22 cellular contexts compared by ENCODE assay signal in the genomic region with DNA sequence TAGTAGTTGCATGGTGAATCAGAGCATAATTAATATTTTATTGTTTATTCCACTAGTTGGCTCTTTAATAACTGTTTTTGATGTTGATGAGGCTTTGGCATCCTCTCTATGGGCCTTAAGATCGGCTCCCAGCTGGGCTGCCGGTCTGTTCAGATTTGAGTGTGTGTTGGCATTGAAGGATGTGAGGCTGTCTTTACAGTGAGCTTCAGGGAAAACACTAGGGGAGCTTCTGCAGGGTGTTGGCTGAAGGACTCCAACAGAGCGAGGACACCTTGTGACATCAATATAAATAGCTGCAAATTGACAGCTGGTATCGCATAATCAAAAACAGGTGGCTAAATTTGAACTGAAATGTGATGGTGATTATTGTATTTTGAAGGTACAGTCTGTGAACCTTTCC.
A peak's percentile ranks its signal among the peaks of the same experiment; 100 is the strongest.
DNase-seq lines count a peak whose midpoint lies in the region; TF ChIP-seq lines count a peak whose summit lies in the region.
"Had no signal": no experiment of that assay in that cellular context is flagged by ENCODE, and none has a peak within 500 bp of the region (broad histone marks: within the 10 kb centered on the region; RNA-seq: fewer than 3 reads in every experiment).

No MANE protein-coding gene starts in this region.

- H4K20me1 ChIP-seq in H9 (ENCODE audit: control insufficient read depth, insufficient read depth, insufficient read length), result no peaks in the 10 kb centered on the region

- no peaks in the 10 kb centered on the region for H3K79me1 ChIP-seq in H9 (ENCODE audit: insufficient read depth, low read depth, low read length, poor library complexity, severe bottlenecking)

- H3K9me3 ChIP-seq in H9 (ENCODE audit: control insufficient read depth, low read depth, low read length), result no peaks in the 10 kb centered on the region
- H3K9me3 ChIP-seq: BE2C, SJSA1 had no signal

- H3K27ac ChIP-seq in H9 (ENCODE audit: insufficient read length, low read depth, low read length), result no peak overlapping the region
- H3K27ac ChIP-seq: SJSA1 had no signal

- H3K4me3 Mint-ChIP-seq in H9, result no peak overlapping the region
- no peak overlapping the region for H3K4me3 Mint-ChIP-seq in activated CD4-positive, alpha-beta memory T cell treated with anti-CD3 and anti-CD28 coated beads for 36 hours
- H3K4me3 Mint-ChIP-seq: activated T-cell treated with anti-CD3 and anti-CD28 coated beads, Interleukin-2, amount 50 U/mL, for 72 hours; CD8-positive, alpha-beta memory T cell; dendritic cell treated with granulocyte-macrophage colony-stimulating factor and Interleukin-4, amounts not matched to agents 40 ng/mL and 50 ng/mL, for 4 days; nephron; stimulated activated memory B cell treated with anti-CD40 and anti-IgM and Interleukin-4, amounts not matched to agents 10 μg/mL and 1 μg/mL and 100 μg/mL, for 72 hours; type B pancreatic cell had no signal

- no peak overlapping the region for H2BK5ac ChIP-seq in H9 (ENCODE audit: insufficient read length, low read length)

- no peak overlapping the region for H2BK20ac ChIP-seq in H9 (ENCODE audit: low read depth, low read length, poor library complexity, severe bottlenecking)

- H4K5ac ChIP-seq in H9 (ENCODE audit: insufficient read length, low read depth, low read length), result no peak overlapping the region

- H3K9ac ChIP-seq in H9 (ENCODE audit: extremely low read depth, insufficient read length, low read length), result no peak overlapping the region

- no peak overlapping the region for H2BK12ac ChIP-seq in H9 (ENCODE audit: insufficient read length, low read depth, low read length)

- H3K4me1 ChIP-seq in H9 (ENCODE audit: insufficient read depth, low read length), result no peaks in the 10 kb centered on the region
- H3K4me1 ChIP-seq: BE2C, SJSA1 had no signal

- H3K27ac Mint-ChIP-seq in H9, result no peak overlapping the region
- no peak overlapping the region for H3K27ac Mint-ChIP-seq in activated CD4-positive, alpha-beta memory T cell treated with anti-CD3 and anti-CD28 coated beads for 36 hours
- H3K27ac Mint-ChIP-seq: activated T-cell treated with anti-CD3 and anti-CD28 coated beads, Interleukin-2, amount 50 U/mL, for 72 hours; CD8-positive, alpha-beta memory T cell; dendritic cell treated with granulocyte-macrophage colony-stimulating factor and Interleukin-4, amounts not matched to agents 40 ng/mL and 50 ng/mL, for 4 days; nephron; stimulated activated memory B cell treated with anti-CD40 and anti-IgM and Interleukin-4, amounts not matched to agents 10 μg/mL and 1 μg/mL and 100 μg/mL, for 72 hours; type B pancreatic cell had no signal

- peak; percentile 23 for DNase-seq in COLO668 (lab: John Stamatoyannopoulos, UW; ENCODE audit: unreplicated experiment)
- peak; percentile 62 for DNase-seq in DMS 273 (lab: John Stamatoyannopoulos, UW; ENCODE audit: unreplicated experiment)
- DNase-seq in NCI-H524 treated with DMSO at 0.1 percent for 48 hours (lab: John Stamatoyannopoulos, UW), result peak; percentile 74
- DNase-seq in SHP77 treated with DMSO at 0.1 percent for 48 hours (lab: John Stamatoyannopoulos, UW), result peak; percentile 11
- DNase-seq in H9, result no peak
- DNase-seq in pons (ENCODE audit: low spot score), result no peak
- no peak for DNase-seq in stimulated activated CD4-positive, alpha-beta T cell treated with anti-CD3 and anti-CD28 coated beads, Interleukin-2, amount 100 ng/mL, for 48 hours
- DNase-seq in activated CD4-positive, alpha-beta memory T cell treated with anti-CD3 and anti-CD28 coated beads for 36 hours, result no peak
- DNase-seq: activated CD4-positive, alpha-beta T cell treated with anti-CD3 and anti-CD28 coated beads, Interleukin-2, amount 50 U/mL, for 48 hours; activated T-cell treated with anti-CD3 and anti-CD28 coated beads, Interleukin-2, amount 50 U/mL, for 72 hours; BE2C; CD8-positive, alpha-beta memory T cell; GOT3; NCI-H1092 treated with DMSO at 0.1 percent for 48 hours; NCI-H2029; NCI-H345; stimulated activated CD4-positive, alpha-beta T cell treated with anti-CD3 and anti-CD28 coated beads, Interleukin-15, amount 100 ng/mL, for 24 hours had no signal

- no peak overlapping the region for H3K14ac ChIP-seq in H9 (ENCODE audit: insufficient read depth, low read length)

- no peaks in the 10 kb centered on the region for H3K27me3 ChIP-seq in H9 (ENCODE audit: insufficient read depth, low read length)
- H3K27me3 ChIP-seq: BE2C, SJSA1 had no signal

- H3K23ac ChIP-seq in H9 (ENCODE audit: insufficient read length, low read depth, low read length), result no peak overlapping the region

- no peak overlapping the region for H4K8ac ChIP-seq in H9 (replicated peaks; ENCODE audit: insufficient read length, low read depth, low read length)

- no peaks in the 10 kb centered on the region for H3K23me2 ChIP-seq in H9 (ENCODE audit: insufficient read length, low read depth, low read length, poor library complexity, severe bottlenecking)

- intact Hi-C loops in activated CD4-positive, alpha-beta memory T cell treated with anti-CD3 and anti-CD28 coated beads for 36 hours (cut with micrococcal nuclease), result no loop called here

- H3K4ac ChIP-seq in H9 (ENCODE audit: low read depth, low read length), result no peak overlapping the region

- H3K56ac ChIP-seq in H9 (ENCODE audit: insufficient read length, low read depth, low read length), result no peak overlapping the region

- H3K18ac ChIP-seq in H9 (ENCODE audit: insufficient read length, low read depth, low read length), result no peak overlapping the region

- CTCF ChIA-PET in activated CD4-positive, alpha-beta memory T cell treated with anti-CD3 and anti-CD28 coated beads for 36 hours (lab: Charles Lee), result interaction anchor here (0.6 kb wide), 1 partner anchor 59 kb away, joined by 4 read pairs; no protein-coding TSS in a partner anchor

- no peaks in the 10 kb centered on the region for H3K4me1 Mint-ChIP-seq in H9
- H3K4me1 Mint-ChIP-seq in activated CD4-positive, alpha-beta memory T cell treated with anti-CD3 and anti-CD28 coated beads for 36 hours (ENCODE audit: low read depth), result no peaks in the 10 kb centered on the region
- H3K4me1 Mint-ChIP-seq: CD8-positive, alpha-beta memory T cell; nephron; stimulated activated memory B cell treated with anti-CD40 and anti-IgM and Interleukin-4, amounts not matched to agents 10 μg/mL and 1 μg/mL and 100 μg/mL, for 72 hours had no signal

- POLR2A ChIA-PET in activated CD4-positive, alpha-beta memory T cell treated with anti-CD3 and anti-CD28 coated beads for 36 hours (lab: Charles Lee), result no interaction called here

- WGBS in H9 (ENCODE audit: extremely low coverage, insufficient read length, low lambda C conversion rate), result no CpG with 5 or more reads among the region's 4 CpGs

- H4K91ac ChIP-seq in H9 (ENCODE audit: insufficient read length, low read depth, low read length), result no peak overlapping the region

- H2BK120ac ChIP-seq in H9 (ENCODE audit: low read depth, low read length, poor library complexity, severe bottlenecking), result no peak overlapping the region

- H3T11ph ChIP-seq in H9 (ENCODE audit: low read length), result no peak overlapping the region

- H3K27me3 Mint-ChIP-seq in H9 (ENCODE audit: low read depth), result no peaks in the 10 kb centered on the region
- H3K27me3 Mint-ChIP-seq in activated CD4-positive, alpha-beta memory T cell treated with anti-CD3 and anti-CD28 coated beads for 36 hours, result no peaks in the 10 kb centered on the region
- H3K27me3 Mint-ChIP-seq: CD8-positive, alpha-beta memory T cell; dendritic cell treated with granulocyte-macrophage colony-stimulating factor and Interleukin-4, amounts not matched to agents 40 ng/mL and 50 ng/mL, for 4 days; stimulated activated memory B cell treated with anti-CD40 and anti-IgM and Interleukin-4, amounts not matched to agents 10 μg/mL and 1 μg/mL and 100 μg/mL, for 72 hours; type B pancreatic cell had no signal

- H3K9me3 Mint-ChIP-seq in H9, result no peaks in the 10 kb centered on the region; a peak in 1 of 5 replicates
- H3K9me3 Mint-ChIP-seq in activated CD4-positive, alpha-beta memory T cell treated with anti-CD3 and anti-CD28 coated beads for 36 hours, result peaks cover 3% of the 10 kb centered on the region
- H3K9me3 Mint-ChIP-seq: nephron, type B pancreatic cell had no signal

- no peak overlapping the region for H3K4me2 ChIP-seq in H9 (ENCODE audit: insufficient read depth, insufficient read length, low read length)

- no peaks in the 10 kb centered on the region for H3K79me2 ChIP-seq in H9 (ENCODE audit: insufficient read depth, low read length)

- TF ChIP-seq CTCF in H9 (conservative IDR thresholded peaks at IDR 0.05), result no peak

- H3K36me3 Mint-ChIP-seq in H9 (ENCODE audit: insufficient read depth in 1 of 3, low read depth in 3 of 3), result no peaks in the 10 kb centered on the region
- no peaks in the 10 kb centered on the region for H3K36me3 Mint-ChIP-seq in activated CD4-positive, alpha-beta memory T cell treated with anti-CD3 and anti-CD28 coated beads for 36 hours
- H3K36me3 Mint-ChIP-seq: CD8-positive, alpha-beta memory T cell; stimulated activated memory B cell treated with anti-CD40 and anti-IgM and Interleukin-4, amounts not matched to agents 10 μg/mL and 1 μg/mL and 100 μg/mL, for 72 hours; type B pancreatic cell had no signal

- H2BK15ac ChIP-seq in H9 (ENCODE audit: low read depth, low read length), result no peak overlapping the region

- H2AK5ac ChIP-seq in H9 (ENCODE audit: insufficient read length, low read length), result no peak overlapping the region

- no peak overlapping the region for H2AFZ ChIP-seq in H9 (ENCODE audit: low read length)

Comparison
In these comparisons a context has a peak if more than half of its experiments do, and no peak if none do; other contexts are left out.
1. DNase-seq: peak in COLO668 (single experiment), DMS 273 (single experiment), NCI-H524 treated with DMSO at 0.1 percent for 48 hours (single experiment) and SHP77 treated with DMSO at 0.1 percent for 48 hours (single experiment); none in H9 (single experiment), pons (single experiment), stimulated activated CD4-positive, alpha-beta T cell treated with anti-CD3 and anti-CD28 coated beads, Interleukin-2, amount 100 ng/mL, for 48 hours (0 of 2) and activated CD4-positive, alpha-beta memory T cell treated with anti-CD3 and anti-CD28 coated beads for 36 hours (single experiment).